In genomic region chr19:52189745-52190678, GRCh38 we compare ENCODE assay signal across 1 cellular context.
TF ChIP-seq lines count a peak whose summit lies in the region.

Gene PPP2R1A, plus strand, starts transcription at chr19:52190052. Its CDS starts 45 bp downstream, at chr19:52190097.

TF ChIP-seq in HEK293, 187 proteins besides CTCF, POLR2A, EP300 and RAD21 (continued from another document and continues in another):
- TF ChIP-seq AEBP2 (tag by site-specific recombination; IDR thresholded peaks at IDR 0.05; ENCODE audit: borderline replicate concordance), result no peak
- no peak for TF ChIP-seq TCF7L2 (IDR thresholded peaks at IDR 0.05; ENCODE audit: borderline replicate concordance, low read depth, low read length)
- TF ChIP-seq ZNF416 (tag by site-specific recombination; IDR thresholded peaks at IDR 0.05), result no peak
- no peak for TF ChIP-seq ZNF266 (tag by site-specific recombination; IDR thresholded peaks at IDR 0.05; ENCODE audit: low read depth)
- no peak for TF ChIP-seq ZNF274 (IDR thresholded peaks at IDR 0.05; ENCODE audit: low read length)
- TF ChIP-seq ZNF274 (tag by site-specific recombination; IDR thresholded peaks at IDR 0.05; ENCODE audit: borderline replicate concordance), result no peak
- TF ChIP-seq, protein P1, sequence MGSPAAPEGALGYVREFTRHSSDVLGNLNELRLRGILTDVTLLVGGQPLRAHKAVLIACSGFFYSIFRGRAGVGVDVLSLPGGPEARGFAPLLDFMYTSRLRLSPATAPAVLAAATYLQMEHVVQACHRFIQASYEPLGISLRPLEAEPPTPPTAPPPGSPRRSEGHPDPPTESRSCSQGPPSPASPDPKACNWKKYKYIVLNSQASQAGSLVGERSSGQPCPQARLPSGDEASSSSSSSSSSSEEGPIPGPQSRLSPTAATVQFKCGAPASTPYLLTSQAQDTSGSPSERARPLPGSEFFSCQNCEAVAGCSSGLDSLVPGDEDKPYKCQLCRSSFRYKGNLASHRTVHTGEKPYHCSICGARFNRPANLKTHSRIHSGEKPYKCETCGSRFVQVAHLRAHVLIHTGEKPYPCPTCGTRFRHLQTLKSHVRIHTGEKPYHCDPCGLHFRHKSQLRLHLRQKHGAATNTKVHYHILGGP (tag by site-specific recombination; IDR thresholded peaks at IDR 0.05), result no peak
- TF ChIP-seq MZF1 (tag by site-specific recombination; IDR thresholded peaks at IDR 0.05; ENCODE audit: borderline replicate concordance), result no peak
- peak; percentile 65; the same call in 1 of the 2 replicates for TF ChIP-seq ZNF76 (tag by site-specific recombination; IDR thresholded peaks at IDR 0.05; ENCODE audit: borderline replicate concordance, low read depth)
- TF ChIP-seq ZNF621 (tag by site-specific recombination; IDR thresholded peaks at IDR 0.05), result no peak
- TF ChIP-seq SP7 (tag by site-specific recombination; IDR thresholded peaks at IDR 0.05), result peak; percentile 67
- no peak for TF ChIP-seq ZSCAN5A (tag by site-specific recombination; IDR thresholded peaks at IDR 0.05)
- no peak for TF ChIP-seq ZBTB17 (tag by site-specific recombination; IDR thresholded peaks at IDR 0.05)
- TF ChIP-seq KLF1 (tag by site-specific recombination; IDR thresholded peaks at IDR 0.05), result peak; percentile 57
- no peak for TF ChIP-seq BCL11A (tag by site-specific recombination; IDR thresholded peaks at IDR 0.05; ENCODE audit: low read depth)
- TF ChIP-seq HOXA7 (CRISPR knock-in tag; IDR thresholded peaks at IDR 0.05; ENCODE audit: borderline replicate concordance), result no peak
- TF ChIP-seq HOXD13 (CRISPR knock-in tag; IDR thresholded peaks at IDR 0.05; ENCODE audit: borderline replicate concordance), result 0 out of 2 replicates have a peak, but pooled peaks have one; percentile 53
- TF ChIP-seq ZNF248 (tag by site-specific recombination; IDR thresholded peaks at IDR 0.05), result no peak
- peak; percentile 66 for TF ChIP-seq KLF16 (tag by site-specific recombination; IDR thresholded peaks at IDR 0.05)
- no peak for TF ChIP-seq ZNF544 (tag by site-specific recombination; IDR thresholded peaks at IDR 0.05)
- no peak for TF ChIP-seq ZNF513 (tag by site-specific recombination; IDR thresholded peaks at IDR 0.05)
- peak; percentile 91 for TF ChIP-seq YY1 (tag by site-specific recombination; IDR thresholded peaks at IDR 0.05)
- TF ChIP-seq ZNF830 (tag by site-specific recombination; IDR thresholded peaks at IDR 0.05; ENCODE audit: low read depth), result no peak
- no peak for TF ChIP-seq ZNF600 (tag by site-specific recombination; IDR thresholded peaks at IDR 0.05)
- TF ChIP-seq, protein P2, sequence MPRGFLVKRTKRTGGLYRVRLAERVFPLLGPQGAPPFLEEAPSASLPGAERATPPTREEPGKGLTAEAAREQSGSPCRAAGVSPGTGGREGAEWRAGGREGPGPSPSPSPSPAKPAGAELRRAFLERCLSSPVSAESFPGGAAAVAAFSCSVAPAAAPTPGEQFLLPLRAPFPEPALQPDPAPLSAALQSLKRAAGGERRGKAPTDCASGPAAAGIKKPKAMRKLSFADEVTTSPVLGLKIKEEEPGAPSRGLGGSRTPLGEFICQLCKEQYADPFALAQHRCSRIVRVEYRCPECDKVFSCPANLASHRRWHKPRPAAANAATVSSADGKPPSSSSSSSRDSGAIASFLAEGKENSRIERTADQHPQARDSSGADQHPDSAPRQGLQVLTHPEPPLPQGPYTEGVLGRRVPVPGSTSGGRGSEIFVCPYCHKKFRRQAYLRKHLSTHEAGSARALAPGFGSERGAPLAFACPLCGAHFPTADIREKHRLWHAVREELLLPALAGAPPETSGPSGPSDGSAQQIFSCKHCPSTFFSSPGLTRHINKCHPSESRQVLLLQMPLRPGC (tag by site-specific recombination; IDR thresholded peaks at IDR 0.05), result no peak
- no peak for TF ChIP-seq ZNF426 (tag by site-specific recombination; IDR thresholded peaks at IDR 0.05)
- no peak for TF ChIP-seq ZNF555 (tag by site-specific recombination; conservative IDR thresholded peaks at IDR 0.05)
- TF ChIP-seq, protein P3, sequence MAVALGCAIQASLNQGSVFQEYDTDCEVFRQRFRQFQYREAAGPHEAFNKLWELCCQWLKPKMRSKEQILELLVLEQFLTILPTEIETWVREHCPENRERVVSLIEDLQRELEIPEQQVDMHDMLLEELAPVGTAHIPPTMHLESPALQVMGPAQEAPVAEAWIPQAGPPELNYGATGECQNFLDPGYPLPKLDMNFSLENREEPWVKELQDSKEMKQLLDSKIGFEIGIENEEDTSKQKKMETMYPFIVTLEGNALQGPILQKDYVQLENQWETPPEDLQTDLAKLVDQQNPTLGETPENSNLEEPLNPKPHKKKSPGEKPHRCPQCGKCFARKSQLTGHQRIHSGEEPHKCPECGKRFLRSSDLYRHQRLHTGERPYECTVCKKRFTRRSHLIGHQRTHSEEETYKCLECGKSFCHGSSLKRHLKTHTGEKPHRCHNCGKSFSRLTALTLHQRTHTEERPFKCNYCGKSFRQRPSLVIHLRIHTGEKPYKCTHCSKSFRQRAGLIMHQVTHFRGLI (tag by site-specific recombination; IDR thresholded peaks at IDR 0.05), result no peak
- no peak for TF ChIP-seq ZBTB8A (tag by site-specific recombination; IDR thresholded peaks at IDR 0.05)
- TF ChIP-seq ZNF473 (tag by site-specific recombination; IDR thresholded peaks at IDR 0.05), result no peak
- 0 out of 2 replicates have a peak, but pooled peaks have one; percentile 36 for TF ChIP-seq ZNF302 (tag by site-specific recombination; IDR thresholded peaks at IDR 0.05; ENCODE audit: low read depth)
- TF ChIP-seq ZNF571 (tag by site-specific recombination; IDR thresholded peaks at IDR 0.05), result no peak
- TF ChIP-seq ZNF211 (tag by site-specific recombination; IDR thresholded peaks at IDR 0.05; ENCODE audit: low read depth), result no peak
- TF ChIP-seq ZNF776 (tag by site-specific recombination; IDR thresholded peaks at IDR 0.05; ENCODE audit: borderline replicate concordance), result no peak
- TF ChIP-seq ZNF548 (tag by site-specific recombination; IDR thresholded peaks at IDR 0.05), result no peak
- TF ChIP-seq, protein P4, sequence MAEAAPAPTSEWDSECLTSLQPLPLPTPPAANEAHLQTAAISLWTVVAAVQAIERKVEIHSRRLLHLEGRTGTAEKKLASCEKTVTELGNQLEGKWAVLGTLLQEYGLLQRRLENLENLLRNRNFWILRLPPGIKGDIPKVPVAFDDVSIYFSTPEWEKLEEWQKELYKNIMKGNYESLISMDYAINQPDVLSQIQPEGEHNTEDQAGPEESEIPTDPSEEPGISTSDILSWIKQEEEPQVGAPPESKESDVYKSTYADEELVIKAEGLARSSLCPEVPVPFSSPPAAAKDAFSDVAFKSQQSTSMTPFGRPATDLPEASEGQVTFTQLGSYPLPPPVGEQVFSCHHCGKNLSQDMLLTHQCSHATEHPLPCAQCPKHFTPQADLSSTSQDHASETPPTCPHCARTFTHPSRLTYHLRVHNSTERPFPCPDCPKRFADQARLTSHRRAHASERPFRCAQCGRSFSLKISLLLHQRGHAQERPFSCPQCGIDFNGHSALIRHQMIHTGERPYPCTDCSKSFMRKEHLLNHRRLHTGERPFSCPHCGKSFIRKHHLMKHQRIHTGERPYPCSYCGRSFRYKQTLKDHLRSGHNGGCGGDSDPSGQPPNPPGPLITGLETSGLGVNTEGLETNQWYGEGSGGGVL (tag by site-specific recombination; IDR thresholded peaks at IDR 0.05), result no peak
- no peak for TF ChIP-seq ZNF558 (tag by site-specific recombination; IDR thresholded peaks at IDR 0.05)
- no peak for TF ChIP-seq ZNF585B (tag by site-specific recombination; IDR thresholded peaks at IDR 0.05)
- no peak for TF ChIP-seq ZNF791 (tag by site-specific recombination; IDR thresholded peaks at IDR 0.05)
- TF ChIP-seq ZNF184 (tag by site-specific recombination; IDR thresholded peaks at IDR 0.05), result no peak
- TF ChIP-seq ZBTB49 (tag by site-specific recombination; IDR thresholded peaks at IDR 0.05; ENCODE audit: low read depth), result no peak
- no peak for TF ChIP-seq ZNF354C (tag by site-specific recombination; IDR thresholded peaks at IDR 0.05; ENCODE audit: borderline replicate concordance, low read depth)
- TF ChIP-seq ZNF664 (tag by site-specific recombination; IDR thresholded peaks at IDR 0.05), result no peak
- TF ChIP-seq ZNF670 (tag by site-specific recombination; IDR thresholded peaks at IDR 0.05; ENCODE audit: low read depth), result no peak
- no peak for TF ChIP-seq SALL2 (tag by site-specific recombination; IDR thresholded peaks at IDR 0.05; ENCODE audit: borderline replicate concordance)
- peak; percentile 90 for TF ChIP-seq ZNF341 (tag by site-specific recombination; IDR thresholded peaks at IDR 0.05; ENCODE audit: low read depth)
- TF ChIP-seq ZBTB44 (tag by site-specific recombination; IDR thresholded peaks at IDR 0.05), result no peak
- TF ChIP-seq ZNF521 (tag by site-specific recombination; IDR thresholded peaks at IDR 0.05), result no peak
- no peak for TF ChIP-seq ZNF658 (tag by site-specific recombination; IDR thresholded peaks at IDR 0.05)
- TF ChIP-seq ZNF391 (tag by site-specific recombination; IDR thresholded peaks at IDR 0.05; ENCODE audit: borderline replicate concordance, low read depth), result 0 out of 2 replicates have a peak, but pooled peaks have one; percentile 56
- TF ChIP-seq ZNF623 (tag by site-specific recombination; IDR thresholded peaks at IDR 0.05), result no peak
- no peak for TF ChIP-seq ZNF404 (tag by site-specific recombination; IDR thresholded peaks at IDR 0.05)
- peak; percentile 51 for TF ChIP-seq GLIS1 (tag by site-specific recombination; IDR thresholded peaks at IDR 0.05)
- no peak for TF ChIP-seq ZNF654 (tag by site-specific recombination; IDR thresholded peaks at IDR 0.05; ENCODE audit: low read depth)
- TF ChIP-seq ZNF843 (tag by site-specific recombination; IDR thresholded peaks at IDR 0.05), result peak; percentile 55; the same call in 1 of the 2 replicates
- no peak for TF ChIP-seq IKZF3 (tag by site-specific recombination; IDR thresholded peaks at IDR 0.05)
- TF ChIP-seq ZNF629 (tag by site-specific recombination; IDR thresholded peaks at IDR 0.05), result peak; percentile 16; the same call in 1 of the 2 replicates
- peak; percentile 100 for TF ChIP-seq ZXDB (tag by site-specific recombination; IDR thresholded peaks at IDR 0.05)
- no peak for TF ChIP-seq ZNF624 (tag by site-specific recombination; IDR thresholded peaks at IDR 0.05)
- TF ChIP-seq ZIC2 (tag by site-specific recombination; IDR thresholded peaks at IDR 0.05), result no peak
- no peak for TF ChIP-seq ZNF112 (tag by site-specific recombination; IDR thresholded peaks at IDR 0.05)
- no peak; the same call in 1 of the 2 replicates for TF ChIP-seq ZNF768 (tag by site-specific recombination; IDR thresholded peaks at IDR 0.05)
